ENCODE assay signal across 2 cellular contexts in the genomic region with DNA sequence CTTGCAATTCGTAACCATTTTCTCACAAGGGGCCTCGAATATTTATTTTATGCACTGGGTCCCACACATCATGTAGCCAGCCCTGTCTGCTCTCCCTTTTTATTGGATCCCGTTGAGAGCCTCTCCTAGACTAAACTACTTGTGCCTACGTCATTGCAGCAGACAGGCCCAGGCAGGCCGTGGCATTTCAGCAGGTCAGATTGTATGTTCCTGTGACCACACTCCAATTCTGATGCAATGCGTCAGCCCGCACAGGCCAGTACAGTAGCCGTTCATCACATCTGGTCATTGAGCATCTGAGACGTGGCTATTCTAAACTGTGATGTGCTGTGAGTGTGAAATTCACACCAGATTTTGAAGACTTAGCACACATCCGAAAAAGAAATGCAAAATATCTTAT.
TF ChIP-seq lines count a peak whose summit lies in the region.

No MANE protein-coding gene starts in this region.

TF ChIP-seq in HepG2, 621 proteins besides CTCF, POLR2A, EP300 and RAD21:
- TF ChIP-seq FLYWCH1 (CRISPR knock-in tag; IDR thresholded peaks at IDR 0.05): no peak
- no peak for TF ChIP-seq NBN (conservative IDR thresholded peaks at IDR 0.05)
- TF ChIP-seq ZNF430 (CRISPR knock-in tag; IDR thresholded peaks at IDR 0.05): no peak
- no peak for TF ChIP-seq REXO4 (CRISPR knock-in tag; IDR thresholded peaks at IDR 0.05; ENCODE audit: borderline replicate concordance)
- no peak for TF ChIP-seq NCOA1 (CRISPR knock-in tag; IDR thresholded peaks at IDR 0.05)
- TF ChIP-seq SOX13 (IDR thresholded peaks at IDR 0.05): no peak
- TF ChIP-seq SOX13 (CRISPR knock-in tag; conservative IDR thresholded peaks at IDR 0.05 in 1 of 2, IDR thresholded peaks at IDR 0.05 in 1 of 2): no peak
- no peak for TF ChIP-seq ZNF768 (CRISPR knock-in tag; IDR thresholded peaks at IDR 0.05)
- no peak for TF ChIP-seq GATAD2A (CRISPR knock-in tag; IDR thresholded peaks at IDR 0.05)
- no peak for TF ChIP-seq ZNF616 (CRISPR knock-in tag; IDR thresholded peaks at IDR 0.05; ENCODE audit: low read depth)

TF ChIP-seq in H1, 55 proteins besides CTCF, POLR2A, EP300 and RAD21:
- TF ChIP-seq RNF2 (IDR thresholded peaks at IDR 0.05; ENCODE audit: borderline replicate concordance, low read depth, low read length, missing control alignments, poor library complexity, severe bottlenecking) (no peak), CEBPB (IDR thresholded peaks at IDR 0.05; ENCODE audit: low read depth, low read length) (no peak), USF2 (IDR thresholded peaks at IDR 0.05; ENCODE audit: low read length) (no peak), KDM4A (IDR thresholded peaks at IDR 0.05; ENCODE audit: low read depth, low read length, severe bottlenecking) (no peak), MAFK (IDR thresholded peaks at IDR 0.05; ENCODE audit: low read depth, low read length) (no peak), RFX5 (IDR thresholded peaks at IDR 0.05; ENCODE audit: borderline replicate concordance, low read depth, low read length) (no peak), CHD1 (IDR thresholded peaks at IDR 0.05; ENCODE audit: low read depth, low read length) (no peak), TCF12 (IDR thresholded peaks at IDR 0.05; ENCODE audit: low read depth, low read length) (no peak), PHF8 (conservative IDR thresholded peaks at IDR 0.05; ENCODE audit: low read depth, low read length) (no peak), CTBP2 (IDR thresholded peaks at IDR 0.05; ENCODE audit: borderline replicate concordance, insufficient read depth, insufficient read length, low read length) (no peak), KDM5A (IDR thresholded peaks at IDR 0.05; ENCODE audit: low read length) (no peak)
TF ChIP-seq in H1: peak in this region for 0.
